10 cellular contexts compared by ENCODE assay signal in genomic region chr2:54757496-54757895, GRCh38. TPM values are rescaled to one million over a fixed set of nuclear protein-coding genes. Genes with fewer than 3 reads are reported as not detected.
DNase-seq lines count a peak whose midpoint lies in the region; ATAC-seq lines count a peak whose summit lies in the region.
"Had no signal": no experiment of that assay in that cellular context is flagged by ENCODE, and none has a peak within 500 bp of the region (broad histone marks: within the 10 kb centered on the region; RNA-seq: fewer than 3 reads in every experiment).

No MANE protein-coding gene starts in this region.

- no peak overlapping the region for H3K4me3 Mint-ChIP-seq in activated T-helper 2 cell treated with anti-CD3 and anti-CD28 coated beads, Interferon-gamma antibody, Interleukin-2, Interleukin-4, amounts not matched to agents 10 μg/mL and 5 μg/mL and 100 μg/mL, durations not matched to agents 14 hours and 24 hours and 36 hours (ENCODE audit: low read depth)

- no peaks in the 10 kb centered on the region for H3K36me3 ChIP-seq in HUES48 (ENCODE audit: control insufficient read depth, insufficient read depth, low read length)

- no peak overlapping the region for H3K4me3 ChIP-seq in HUES48 (ENCODE audit: low read depth, low read length)

- no peak overlapping the region for H3K9ac ChIP-seq in HUES48 (ENCODE audit: low read depth, low read length)

- ATAC-seq in HG03571 (IDR thresholded peaks at IDR 0.05; ENCODE audit: unreplicated experiment), result no peak

- H3K4me1 Mint-ChIP-seq in activated T-helper 2 cell treated with anti-CD3 and anti-CD28 coated beads, Interferon-gamma antibody, Interleukin-2, Interleukin-4, amounts not matched to agents 10 μg/mL and 5 μg/mL and 100 μg/mL, durations not matched to agents 14 hours and 24 hours and 36 hours (ENCODE audit: low read depth), result peaks cover 2% of the 10 kb centered on the region

- no peaks in the 10 kb centered on the region for H3K27me3 ChIP-seq in HUES48 (ENCODE audit: control insufficient read depth, insufficient read depth, low read length)

- H3K4me1 ChIP-seq in HUES48 (ENCODE audit: control insufficient read depth, insufficient read depth, low read length), result peaks cover 14% of the 10 kb centered on the region

- no peaks in the 10 kb centered on the region for H3K9me3 Mint-ChIP-seq in activated T-helper 2 cell treated with anti-CD3 and anti-CD28 coated beads, Interferon-gamma antibody, Interleukin-2, Interleukin-4, amounts not matched to agents 10 μg/mL and 5 μg/mL and 100 μg/mL, durations not matched to agents 14 hours and 24 hours and 36 hours

- H3K27ac Mint-ChIP-seq in activated T-helper 2 cell treated with anti-CD3 and anti-CD28 coated beads, Interferon-gamma antibody, Interleukin-2, Interleukin-4, amounts not matched to agents 10 μg/mL and 5 μg/mL and 100 μg/mL, durations not matched to agents 14 hours and 24 hours and 36 hours, result no peak overlapping the region

- H3K36me3 Mint-ChIP-seq in activated T-helper 2 cell treated with anti-CD3 and anti-CD28 coated beads, Interferon-gamma antibody, Interleukin-2, Interleukin-4, amounts not matched to agents 10 μg/mL and 5 μg/mL and 100 μg/mL, durations not matched to agents 14 hours and 24 hours and 36 hours (ENCODE audit: low read depth), result no peaks in the 10 kb centered on the region

- intact Hi-C loops in activated T-helper 2 cell treated with anti-CD3 and anti-CD28 coated beads, Interferon-gamma antibody, Interleukin-2, Interleukin-4, amounts not matched to agents 10 μg/mL and 5 μg/mL and 100 μg/mL, durations not matched to agents 14 hours and 24 hours and 36 hours (cut with micrococcal nuclease), result no loop called here

- peak overlapping the region; percentile 50 for H3K27ac ChIP-seq in HUES48 (ENCODE audit: low read depth, low read length)
- peak overlapping the region; percentile 62 for H3K27ac ChIP-seq in angular gyrus (ENCODE audit: low read depth, low read length)
- H3K27ac ChIP-seq: 22Rv1 had no signal

- H3K27me3 Mint-ChIP-seq in activated T-helper 2 cell treated with anti-CD3 and anti-CD28 coated beads, Interferon-gamma antibody, Interleukin-2, Interleukin-4, amounts not matched to agents 10 μg/mL and 5 μg/mL and 100 μg/mL, durations not matched to agents 14 hours and 24 hours and 36 hours (ENCODE audit: low read depth), result peaks cover 14% of the 10 kb centered on the region

- H3K9me3 ChIP-seq in HUES48 (ENCODE audit: control insufficient read depth, insufficient read depth, low read length), result no peaks in the 10 kb centered on the region

- DNase-seq in DMS 273 (lab: John Stamatoyannopoulos, UW; ENCODE audit: unreplicated experiment) (peak; percentile 17), DMS 273 treated with DMSO at 0.1 percent for 48 hours (lab: John Stamatoyannopoulos, UW) (no peak), occipital lobe (lab: John Stamatoyannopoulos, UW) (peak; percentile 27)
- DNase-seq in activated effector memory CD4-positive, alpha-beta T cell treated with Interleukin-2 at 50 U/mL for 16 hours, result no peak
- no peak for DNase-seq in activated T-helper 2 cell treated with anti-CD3 and anti-CD28 coated beads, Interferon-gamma antibody, Interleukin-2, Interleukin-4, amounts not matched to agents 10 μg/mL and 5 μg/mL and 100 μg/mL, durations not matched to agents 14 hours and 24 hours and 36 hours (ENCODE audit: low spot score)
- DNase-seq: NCI-H1436 had no signal

RNA-seq across cellular contexts. Expression of gene EML6, which starts 34.0 kb away (rescaled TPM):
- 12.9 TPM for total RNA-seq in occipital lobe
- 0.23 and 0.25 TPM in 2 replicates for total RNA-seq in activated T-helper 2 cell treated with anti-CD3 and anti-CD28 coated beads, Interferon-gamma antibody, Interleukin-2, Interleukin-4, amounts not matched to agents 10 μg/mL and 5 μg/mL and 100 μg/mL, durations not matched to agents 14 hours and 24 hours and 36 hours

Comparison
In these comparisons a context has a peak if more than half of its experiments do, and no peak if none do; other contexts are left out.
1. DNase-seq: peak in DMS 273 (single experiment) and occipital lobe (single experiment); none in DMS 273 treated with DMSO at 0.1 percent for 48 hours (single experiment), activated effector memory CD4-positive, alpha-beta T cell treated with Interleukin-2 at 50 U/mL for 16 hours (single experiment) and activated T-helper 2 cell treated with anti-CD3 and anti-CD28 coated beads, Interferon-gamma antibody, Interleukin-2, Interleukin-4, amounts not matched to agents 10 μg/mL and 5 μg/mL and 100 μg/mL, durations not matched to agents 14 hours and 24 hours and 36 hours (single experiment).
2. RNA of gene EML6, which starts 34.0 kb away (total RNA-seq): 12.9 TPM in occipital lobe (single experiment); 0.23 to 0.25 TPM in activated T-helper 2 cell treated with anti-CD3 and anti-CD28 coated beads, Interferon-gamma antibody, Interleukin-2, Interleukin-4, amounts not matched to agents 10 μg/mL and 5 μg/mL and 100 μg/mL, durations not matched to agents 14 hours and 24 hours and 36 hours; every median in the first group is over 10 times any median in the second.